19 cellular contexts compared by ENCODE assay signal in genomic region chr4:173258866-173259265, GRCh38.
"Had no signal": no experiment of that assay in that cellular context is flagged by ENCODE, and none has a peak within 500 bp of the region (broad histone marks: within the 10 kb centered on the region; RNA-seq: fewer than 3 reads in every experiment).

No MANE protein-coding gene starts in this region.

- H3K27ac ChIP-seq: coronary artery, spleen, tibial artery, upper lobe of left lung, uterus had no signal

- H3K9me3 ChIP-seq: spleen, tibial artery, upper lobe of left lung, uterus had no signal

- ATAC-seq: esophagus mucosa; left lobe of liver; naive thymus-derived CD4-positive, alpha-beta T cell; stimulated activated memory B cell treated with anti-CD40 and anti-IgM and Interleukin-4, amounts not matched to agents 10 μg/mL and 1 μg/mL and 100 μg/mL, for 72 hours had no signal

- H3K36me3 ChIP-seq: spleen, tibial artery, upper lobe of left lung, uterus had no signal

- H3K4me3 Mint-ChIP-seq: naive thymus-derived CD4-positive, alpha-beta T cell; nephron progenitor cell; stimulated activated memory B cell treated with anti-CD40 and anti-IgM and Interleukin-4, amounts not matched to agents 10 μg/mL and 1 μg/mL and 100 μg/mL, for 72 hours; stimulated activated naive CD8-positive, alpha-beta T cell treated with anti-CD3 and anti-CD28 coated beads, Interleukin-15, Interleukin-2, amounts not matched to agents 100 ng/mL and 50 ng/mL, for 24 hours had no signal

- DNase-seq: dorsolateral prefrontal cortex; effector CD8-positive, alpha-beta T cell; hippocampal formation; mammary epithelial cell; naive thymus-derived CD4-positive, alpha-beta T cell; nephron progenitor cell; posterior cingulate gyrus; spleen; stimulated activated CD4-positive, alpha-beta T cell treated with anti-CD3 and anti-CD28 coated beads, Interleukin-15, amount 100 ng/mL, for 24 hours; stimulated activated CD4-positive, alpha-beta T cell treated with anti-CD3 and anti-CD28 coated beads, Interleukin-1b, Interleukin-23, amount 100 ng/mL, for 48 hours; stimulated activated CD4-positive, alpha-beta T cell treated with anti-CD3 and anti-CD28 coated beads, Interleukin-4, amount 100 ng/mL, for 24 hours; tibial artery; upper lobe of left lung; uterus had no signal

- H3K4me3 ChIP-seq: coronary artery, dorsolateral prefrontal cortex, spleen, tibial artery, upper lobe of left lung, uterus had no signal

- H3K27me3 ChIP-seq: dorsolateral prefrontal cortex, spleen, tibial artery, upper lobe of left lung, uterus had no signal

- H3K9me3 Mint-ChIP-seq: naive thymus-derived CD4-positive, alpha-beta T cell; nephron progenitor cell; stimulated activated memory B cell treated with anti-CD40 and anti-IgM and Interleukin-4, amounts not matched to agents 10 μg/mL and 1 μg/mL and 100 μg/mL, for 72 hours; stimulated activated naive CD8-positive, alpha-beta T cell treated with anti-CD3 and anti-CD28 coated beads, Interleukin-15, Interleukin-2, amounts not matched to agents 100 ng/mL and 50 ng/mL, for 24 hours had no signal

- H3K4me1 ChIP-seq: tibial artery, upper lobe of left lung had no signal

- H3K27ac Mint-ChIP-seq: nephron progenitor cell; stimulated activated memory B cell treated with anti-CD40 and anti-IgM and Interleukin-4, amounts not matched to agents 10 μg/mL and 1 μg/mL and 100 μg/mL, for 72 hours; stimulated activated naive CD8-positive, alpha-beta T cell treated with anti-CD3 and anti-CD28 coated beads, Interleukin-15, Interleukin-2, amounts not matched to agents 100 ng/mL and 50 ng/mL, for 24 hours had no signal

- H3K27me3 Mint-ChIP-seq: naive thymus-derived CD4-positive, alpha-beta T cell; stimulated activated memory B cell treated with anti-CD40 and anti-IgM and Interleukin-4, amounts not matched to agents 10 μg/mL and 1 μg/mL and 100 μg/mL, for 72 hours; stimulated activated naive CD8-positive, alpha-beta T cell treated with anti-CD3 and anti-CD28 coated beads, Interleukin-15, Interleukin-2, amounts not matched to agents 100 ng/mL and 50 ng/mL, for 24 hours had no signal
